ENCODE assay signal across 15 cellular contexts in the genomic region with DNA sequence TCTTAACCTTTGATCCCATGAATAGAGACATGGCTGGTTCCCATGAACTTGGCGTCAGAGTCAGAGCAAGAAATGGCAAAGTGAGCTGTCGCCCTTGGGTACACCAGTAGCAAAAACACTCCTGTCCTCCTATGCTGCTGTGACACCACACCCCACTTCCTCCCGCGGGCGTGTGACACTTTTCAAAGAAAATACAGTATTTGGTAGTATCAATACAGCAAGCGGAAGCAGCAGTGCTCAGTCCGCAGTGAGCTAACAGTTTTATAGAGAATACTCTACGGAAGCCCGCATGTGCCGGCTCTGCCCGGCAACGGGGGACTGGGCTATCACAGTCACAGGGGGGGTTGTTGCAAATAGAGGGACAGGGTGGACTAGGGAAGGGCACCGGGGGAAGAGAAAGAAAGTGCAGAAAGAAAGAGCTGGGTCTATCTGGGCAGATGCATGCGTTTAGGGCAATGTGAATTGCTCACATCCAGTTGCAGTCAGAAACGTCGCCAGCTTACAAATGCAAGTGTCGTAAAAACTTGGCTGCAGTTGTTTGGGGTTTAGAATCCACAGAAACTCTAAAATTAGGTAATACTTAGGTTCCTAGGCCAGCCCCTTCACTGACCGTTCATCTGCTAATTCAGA. TPM values are rescaled to one million over a fixed set of nuclear protein-coding genes. Genes with fewer than 3 reads are reported as not detected.
DNase-seq lines count a peak whose midpoint lies in the region; ATAC-seq, FAIRE-seq and TF ChIP-seq lines count a peak whose summit lies in the region.
"Had no signal": no experiment of that assay in that cellular context is flagged by ENCODE, and none has a peak within 500 bp of the region (broad histone marks: within the 10 kb centered on the region; RNA-seq: fewer than 3 reads in every experiment).

No MANE protein-coding gene starts in this region.

- no peaks in the 10 kb centered on the region for H3K9me3 ChIP-seq in kidney (ENCODE audit: control insufficient read depth in 1 of 2, low read length in 2 of 2)
- H3K9me3 ChIP-seq: A549, breast epithelium had no signal

- POLR2A ChIA-PET in activated CD4-positive, alpha-beta memory T cell treated with anti-CD3 and anti-CD28 coated beads, Interleukin-2, amount 10 ng/mL, durations not matched to agents 7 days and 5 days (lab: Charles Lee): interaction anchor here (0.6 to 7.3 kb wide), 30 partner anchors 9 to 553 kb away, joined by 3 to 186 read pairs (median 8); partner anchors contain the start of genes IL15RA and PRKCQ
- POLR2A ChIA-PET in GM10248 (lab: Yijun Ruan, JAX): no interaction called here

- H3K4me1 ChIP-seq in kidney (ENCODE audit: control insufficient read depth in 1 of 2, insufficient read depth in 1 of 2, low read depth in 1 of 2, low read length in 2 of 2): no peaks in the 10 kb centered on the region
- H3K4me1 ChIP-seq: A549, breast epithelium had no signal

- peak overlapping the region; percentile 78 for H3K4me3 Mint-ChIP-seq in activated CD4-positive, alpha-beta memory T cell treated with anti-CD3 and anti-CD28 coated beads, Interleukin-2, amount 10 ng/mL, durations not matched to agents 7 days and 5 days
- H3K4me3 Mint-ChIP-seq: memory B cell had no signal

- H3K9ac ChIP-seq in kidney (ENCODE audit: low read length in 2 of 2): no peak overlapping the region

- no peak for FAIRE-seq in kidney (lab: Jason Lieb, UNC)
- FAIRE-seq: A549 had no signal

- no peak overlapping the region for H3K27ac ChIP-seq in kidney (ENCODE audit: low read depth in 2 of 2, low read length in 2 of 2)
- H3K27ac ChIP-seq: A549, breast epithelium, SK-N-MC had no signal

- peak; percentile 40 for DNase-seq in CD1c-positive myeloid dendritic cell (ENCODE audit: extremely low spot score)
- DNase-seq in activated CD4-positive, alpha-beta memory T cell treated with anti-CD3 and anti-CD28 coated beads, Interleukin-2, amount 10 ng/mL, durations not matched to agents 7 days and 5 days: peak; percentile 91
- DNase-seq in activated naive CD4-positive, alpha-beta T cell treated with anti-CD3 and anti-CD28 coated beads, Interleukin-2, amount 50 U/mL, for 72 hours (ENCODE audit: low spot score in 2 of 2): peak; percentile 59 to 80
- DNase-seq in stimulated activated CD4-positive, alpha-beta T cell treated with anti-CD3 and anti-CD28 coated beads, Interleukin-2, amount 100 ng/mL, for 24 hours: peak; percentile 70
- DNase-seq in kidney: no peak
- no peak for DNase-seq in GM10248 (ENCODE audit: extremely low spot score)
- DNase-seq: KG1, NCI-H524 had no signal

- H3K27ac Mint-ChIP-seq in activated CD4-positive, alpha-beta memory T cell treated with anti-CD3 and anti-CD28 coated beads, Interleukin-2, amount 10 ng/mL, durations not matched to agents 7 days and 5 days: peak overlapping the region; percentile 99
- H3K27ac Mint-ChIP-seq in activated naive CD4-positive, alpha-beta T cell treated with anti-CD3 and anti-CD28 coated beads, Interleukin-2, amount 50 U/mL, for 72 hours: peak overlapping the region; percentile 93 to 98
- H3K27ac Mint-ChIP-seq: memory B cell had no signal

- no peaks in the 10 kb centered on the region for H3K27me3 Mint-ChIP-seq in activated CD4-positive, alpha-beta memory T cell treated with anti-CD3 and anti-CD28 coated beads, Interleukin-2, amount 10 ng/mL, durations not matched to agents 7 days and 5 days

- peak; percentile 95 to 96 for ATAC-seq in activated naive CD4-positive, alpha-beta T cell treated with anti-CD3 and anti-CD28 coated beads, Interleukin-2, amount 50 U/mL, for 72 hours
- ATAC-seq in GM19328 (IDR thresholded peaks at IDR 0.05; ENCODE audit: unreplicated experiment) (no peak), GM21515 (IDR thresholded peaks at IDR 0.05; ENCODE audit: unreplicated experiment) (no peak)
- ATAC-seq: A549 had no signal

- no peak overlapping the region for H3K4me3 ChIP-seq in kidney (ENCODE audit: low read length in 2 of 2)
- H3K4me3 ChIP-seq: A549, breast epithelium, SK-N-MC, skin epidermis had no signal

- peaks cover 84% of the 10 kb centered on the region for H3K4me1 Mint-ChIP-seq in activated CD4-positive, alpha-beta memory T cell treated with anti-CD3 and anti-CD28 coated beads, Interleukin-2, amount 10 ng/mL, durations not matched to agents 7 days and 5 days
- H3K4me1 Mint-ChIP-seq: memory B cell had no signal

- no peaks in the 10 kb centered on the region for H3K9me3 Mint-ChIP-seq in activated CD4-positive, alpha-beta memory T cell treated with anti-CD3 and anti-CD28 coated beads, Interleukin-2, amount 10 ng/mL, durations not matched to agents 7 days and 5 days
- no peaks in the 10 kb centered on the region for H3K9me3 Mint-ChIP-seq in activated naive CD4-positive, alpha-beta T cell treated with anti-CD3 and anti-CD28 coated beads, Interleukin-2, amount 50 U/mL, for 72 hours
- H3K9me3 Mint-ChIP-seq: memory B cell had no signal

- CTCF ChIA-PET in activated CD4-positive, alpha-beta memory T cell treated with anti-CD3 and anti-CD28 coated beads, Interleukin-2, amount 10 ng/mL, durations not matched to agents 7 days and 5 days (lab: Charles Lee): interaction anchor here (0.7 to 4.4 kb wide), 20 partner anchors 9 to 328 kb away, joined by 3 to 40 read pairs (median 6); partner anchors contain the start of genes PFKFB3 and PRKCQ
- CTCF ChIA-PET in GM10248 (lab: Yijun Ruan, JAX): no interaction called here

- intact Hi-C loops in kidney (cut with DNase I): no loop called here

- H3K36me3 Mint-ChIP-seq in activated CD4-positive, alpha-beta memory T cell treated with anti-CD3 and anti-CD28 coated beads, Interleukin-2, amount 10 ng/mL, durations not matched to agents 7 days and 5 days (ENCODE audit: low read depth): peaks cover 65% of the 10 kb centered on the region
- H3K36me3 Mint-ChIP-seq in activated naive CD4-positive, alpha-beta T cell treated with anti-CD3 and anti-CD28 coated beads, Interleukin-2, amount 50 U/mL, for 72 hours: peaks cover 27 to 39% of the 10 kb centered on the region in 2 donors
- H3K36me3 Mint-ChIP-seq: memory B cell had no signal

- no peaks in the 10 kb centered on the region for H3K36me3 ChIP-seq in kidney (ENCODE audit: control insufficient read depth in 1 of 2, insufficient read depth in 2 of 2, low read length in 2 of 2)
- H3K36me3 ChIP-seq: breast epithelium had no signal

- TF ChIP-seq CTCF in kidney (IDR thresholded peaks at IDR 0.05; ENCODE audit: borderline replicate concordance, extremely low read depth, insufficient read depth) (no peak), GM10248 (IDR thresholded peaks at IDR 0.05; ENCODE audit: control extremely low read depth, extremely low read depth, low read depth, missing control alignments) (no peak)

RNA-seq across cellular contexts. Expression of gene PRKCQ, which starts 49.8 kb away (rescaled TPM):
- total RNA-seq in activated CD4-positive, alpha-beta memory T cell treated with anti-CD3 and anti-CD28 coated beads, Interleukin-2, amount 10 ng/mL, durations not matched to agents 7 days and 5 days: 10 to 100 TPM; 69.3 to 70.6 TPM
- total RNA-seq in activated naive CD4-positive, alpha-beta T cell treated with anti-CD3 and anti-CD28 coated beads, Interleukin-2, amount 50 U/mL, for 72 hours: 10 to 100 TPM; 27.5 to 48.4 TPM
- total RNA-seq in kidney: 17.5 TPM
- polyA plus RNA-seq in kidney (ENCODE audit: insufficient read depth, low read depth, low replicate concordance): 6.1 TPM

Comparison
In these comparisons a context has a peak if more than half of its experiments do, and no peak if none do; other contexts are left out.
1. DNase-seq: peak in CD1c-positive myeloid dendritic cell (single experiment), activated CD4-positive, alpha-beta memory T cell treated with anti-CD3 and anti-CD28 coated beads, Interleukin-2, amount 10 ng/mL, durations not matched to agents 7 days and 5 days (single experiment), activated naive CD4-positive, alpha-beta T cell treated with anti-CD3 and anti-CD28 coated beads, Interleukin-2, amount 50 U/mL, for 72 hours (2 of 2) and stimulated activated CD4-positive, alpha-beta T cell treated with anti-CD3 and anti-CD28 coated beads, Interleukin-2, amount 100 ng/mL, for 24 hours (2 of 2); none in kidney (single experiment) and GM10248 (single experiment).
2. ATAC-seq: peak in activated naive CD4-positive, alpha-beta T cell treated with anti-CD3 and anti-CD28 coated beads, Interleukin-2, amount 50 U/mL, for 72 hours (2 of 2); none in GM19328 (single experiment) and GM21515 (single experiment).